14 cellular contexts compared by ENCODE assay signal in genomic region chr9:19699757-19700156, GRCh38.
"Had no signal": no experiment of that assay in that cellular context is flagged by ENCODE, and none has a peak within 500 bp of the region (broad histone marks: within the 10 kb centered on the region; RNA-seq: fewer than 3 reads in every experiment).

No MANE protein-coding gene starts in this region.

- H3K4me2 ChIP-seq: neural progenitor cell had no signal

- H3K9me3 ChIP-seq: heart right ventricle, stomach, tibial artery, uterus had no signal

- ATAC-seq: activated naive CD4-positive, alpha-beta T cell treated with anti-CD3 and anti-CD28 coated beads, Interleukin-2, amount 50 U/mL, for 72 hours; heart right ventricle had no signal

- H3K27me3 ChIP-seq: brain microvascular endothelial cell, heart right ventricle, neural progenitor cell, stomach, tibial artery, uterus had no signal

- H2AFZ ChIP-seq: neural progenitor cell, parathyroid adenoma had no signal

- H3K27ac ChIP-seq: brain microvascular endothelial cell, heart right ventricle, neural progenitor cell, parathyroid adenoma, stomach, tibial artery, uterus had no signal

- H3K79me2 ChIP-seq: parathyroid adenoma had no signal

- DNase-seq: activated CD4-positive, alpha-beta T cell treated with anti-CD3 and anti-CD28 coated beads, Interleukin-2, amount 50 U/mL, for 1 hour; activated T-cell treated with anti-CD3 and anti-CD28 coated beads, Interleukin-2, amount 50 U/mL, for 1 hour; amniotic stem cell; brain microvascular endothelial cell; foreskin melanocyte; heart right ventricle; stimulated activated CD4-positive, alpha-beta T cell treated with anti-CD3 and anti-CD28 coated beads, Interleukin-15, amount 100 ng/mL, for 24 hours; stimulated activated CD4-positive, alpha-beta T cell treated with anti-CD3 and anti-CD28 coated beads, Interleukin-4, amount 100 ng/mL, for 24 hours; stomach; tibial artery; uterus had no signal

- H3K4me3 ChIP-seq: heart right ventricle, neural progenitor cell, stomach, tibial artery, uterus had no signal

- H3K9ac ChIP-seq: neural progenitor cell, parathyroid adenoma had no signal

- H3K4me1 ChIP-seq: heart right ventricle, neural progenitor cell, parathyroid adenoma, stomach, tibial artery, uterus had no signal

- H3K36me3 ChIP-seq: brain microvascular endothelial cell, heart right ventricle, neural progenitor cell, stomach, tibial artery, uterus had no signal
